ENCODE assay signal across 9 cellular contexts in genomic region chr11:94602430-94603372, GRCh38. TPM values are rescaled to one million over a fixed set of nuclear protein-coding genes. Genes with fewer than 3 reads are reported as not detected.
DNase-seq lines count a peak whose midpoint lies in the region; ATAC-seq and TF ChIP-seq lines count a peak whose summit lies in the region.
"Had no signal": no experiment of that assay in that cellular context is flagged by ENCODE, and none has a peak within 500 bp of the region (broad histone marks: within the 10 kb centered on the region; RNA-seq: fewer than 3 reads in every experiment).

No MANE protein-coding gene starts in this region.

- H3K4me1 ChIP-seq in NT2/D1 (ENCODE audit: insufficient read depth, insufficient read length) (peaks cover 2% of the 10 kb centered on the region), body of pancreas (peaks cover 32% of the 10 kb centered on the region), left lung (peaks cover 0 to 17% of the 10 kb centered on the region in 2 donors)

- H3K36me3 Mint-ChIP-seq in CD4-positive, alpha-beta T cell (ENCODE audit: low read depth), result no peaks in the 10 kb centered on the region

- ATAC-seq in CD4-positive, alpha-beta T cell (ENCODE audit: poor library complexity), result peak; percentile 51
- ATAC-seq in GM19025 (IDR thresholded peaks at IDR 0.05; ENCODE audit: low read depth, unreplicated experiment) (peak; percentile 80), HG03095 (IDR thresholded peaks at IDR 0.05; ENCODE audit: unreplicated experiment) (peak; percentile 79), body of pancreas (peak; percentile 96), left lung (peak; percentile 84)
- ATAC-seq in stimulated activated naive CD8-positive, alpha-beta T cell treated with anti-CD3 and anti-CD28 coated beads, Interleukin-15, amount 100 ng/mL, for 72 hours, result peak; percentile 83

- peak; percentile 52 for TF ChIP-seq CTCF in CD4-positive, alpha-beta T cell (IDR thresholded peaks at IDR 0.05)
- TF ChIP-seq CTCF in body of pancreas (IDR thresholded peaks at IDR 0.05) (peak in 3 of 7 experiments; percentile 30 to 61 (median 56)), left lung (IDR thresholded peaks at IDR 0.05) (peak in 1 of 2 donors; percentile 19)

- intact Hi-C loops in CD4-positive, alpha-beta T cell (cut with DNase I, micrococcal nuclease), result loop anchor here in 1 of 2 experiments (1.0 to 5.0 kb wide), 2 partner anchors 83 to 705 kb away; no protein-coding TSS in a partner anchor
- intact Hi-C loops in body of pancreas (cut with DNase I) (no loop called here), left lung (cut with DNase I) (no loop called here)

- H3K27me3 ChIP-seq in CD4-positive, alpha-beta T cell (ENCODE audit: control insufficient read depth, insufficient read depth, low read length), result no peaks in the 10 kb centered on the region
- H3K27me3 ChIP-seq in NT2/D1 (ENCODE audit: insufficient read depth, insufficient read length) (no peaks in the 10 kb centered on the region), body of pancreas (no peaks in the 10 kb centered on the region), left lung (no peaks in the 10 kb centered on the region)

- no peak overlapping the region for H3K4me3 ChIP-seq in NT2/D1 (ENCODE audit: insufficient read length, low read depth)
- H3K4me3 ChIP-seq in body of pancreas, result no peak overlapping the region
- no peak overlapping the region for H3K4me3 ChIP-seq in left lung

- H3K9me3 ChIP-seq in CD4-positive, alpha-beta T cell (ENCODE audit: control insufficient read depth, low read length), result no peaks in the 10 kb centered on the region
- H3K9me3 ChIP-seq in NT2/D1 (ENCODE audit: insufficient read depth, low read length) (no peaks in the 10 kb centered on the region), body of pancreas (no peaks in the 10 kb centered on the region), left lung (no peaks in the 10 kb centered on the region)

- no peaks in the 10 kb centered on the region for H3K27me3 Mint-ChIP-seq in CD4-positive, alpha-beta T cell
- H3K27me3 Mint-ChIP-seq in stimulated activated naive CD8-positive, alpha-beta T cell treated with anti-CD3 and anti-CD28 coated beads, Interleukin-15, amount 100 ng/mL, for 72 hours, result no peaks in the 10 kb centered on the region
- H3K27me3 Mint-ChIP-seq: natural killer cell treated with Interleukin-12 subunit alpha and Interleukin-12 subunit beta and Interleukin-15 and Interleukin-18, amount 100 ng/mL, for 72 hours had no signal

- H3K36me3 ChIP-seq in NT2/D1 (ENCODE audit: insufficient read depth, insufficient read length, low read length) (no peaks in the 10 kb centered on the region), body of pancreas (replicated peaks in 1 of 2; ENCODE audit: insufficient read depth in 1 of 2, low read depth in 2 of 2) (peaks cover 0 to 2% of the 10 kb centered on the region in 2 donors), left lung (peaks cover 0 to 8% of the 10 kb centered on the region in 2 donors)

- no peak overlapping the region for H3K27ac ChIP-seq in CD4-positive, alpha-beta T cell (ENCODE audit: low read depth, low read length)
- H3K27ac ChIP-seq in body of pancreas, result peak overlapping the region; percentile 59 to 93 (median 89)
- peak overlapping the region in 1 of 2 donors; percentile 79 for H3K27ac ChIP-seq in left lung

- 18 to 25% methylated on average over 8 of the region's 8 CpGs for WGBS in body of pancreas, 2 donors

- CTCF ChIA-PET in CD4-positive, alpha-beta T cell (lab: Charles Lee), result interaction anchor here (0.6 to 1.5 kb wide), 4 partner anchors 9 to 208 kb away, joined by 3 to 4 read pairs (median 4); no protein-coding TSS in a partner anchor

- no peaks in the 10 kb centered on the region for H3K9me3 Mint-ChIP-seq in CD4-positive, alpha-beta T cell
- no peaks in the 10 kb centered on the region for H3K9me3 Mint-ChIP-seq in stimulated activated naive CD8-positive, alpha-beta T cell treated with anti-CD3 and anti-CD28 coated beads, Interleukin-15, amount 100 ng/mL, for 72 hours
- H3K9me3 Mint-ChIP-seq: natural killer cell treated with Interleukin-12 subunit alpha and Interleukin-12 subunit beta and Interleukin-15 and Interleukin-18, amount 100 ng/mL, for 72 hours had no signal

- peak in 7 of 10 experiments; percentile 2 to 33 (median 16) for DNase-seq in CD4-positive, alpha-beta T cell
- DNase-seq in NT2/D1 (ENCODE audit: low read depth, low spot score), result peak; percentile 61
- DNase-seq in body of pancreas, result peak; percentile 60 to 82 (median 72)
- peak in 1 of 2 donors; percentile 70 for DNase-seq in left lung
- peak; percentile 13 to 32 for DNase-seq in stimulated activated naive CD8-positive, alpha-beta T cell treated with anti-CD3 and anti-CD28 coated beads, Interleukin-15, amount 100 ng/mL, for 72 hours
- no peak for DNase-seq in AG08396 (ENCODE audit: low spot score)

- no peak overlapping the region for H3K4me3 Mint-ChIP-seq in CD4-positive, alpha-beta T cell
- H3K4me3 Mint-ChIP-seq in stimulated activated naive CD8-positive, alpha-beta T cell treated with anti-CD3 and anti-CD28 coated beads, Interleukin-15, amount 100 ng/mL, for 72 hours, result no peak overlapping the region
- H3K4me3 Mint-ChIP-seq: natural killer cell treated with Interleukin-12 subunit alpha and Interleukin-12 subunit beta and Interleukin-15 and Interleukin-18, amount 100 ng/mL, for 72 hours had no signal

- H3K9ac ChIP-seq in NT2/D1 (ENCODE audit: insufficient read length, low read depth), result no peak overlapping the region

- TF ChIP-seq POLR2A in body of pancreas (IDR thresholded peaks at IDR 0.05), result peak in 1 of 3 donors; percentile 22

- H3K27ac Mint-ChIP-seq in CD4-positive, alpha-beta T cell, result no peak overlapping the region
- no peak overlapping the region for H3K27ac Mint-ChIP-seq in stimulated activated naive CD8-positive, alpha-beta T cell treated with anti-CD3 and anti-CD28 coated beads, Interleukin-15, amount 100 ng/mL, for 72 hours
- H3K27ac Mint-ChIP-seq: natural killer cell treated with Interleukin-12 subunit alpha and Interleukin-12 subunit beta and Interleukin-15 and Interleukin-18, amount 100 ng/mL, for 72 hours had no signal

- POLR2A ChIA-PET in CD4-positive, alpha-beta T cell (lab: Charles Lee), result no interaction called here

- H3K4me1 Mint-ChIP-seq in CD4-positive, alpha-beta T cell (ENCODE audit: low read depth), result no peaks in the 10 kb centered on the region
- H3K4me1 Mint-ChIP-seq in stimulated activated naive CD8-positive, alpha-beta T cell treated with anti-CD3 and anti-CD28 coated beads, Interleukin-15, amount 100 ng/mL, for 72 hours, result no peaks in the 10 kb centered on the region

RNA-seq across cellular contexts. Expression of gene PIWIL4, which starts 35.5 kb away (rescaled TPM):
- 1 to 10 TPM; 1.3 to 1.4 TPM for total RNA-seq in CD4-positive, alpha-beta T cell
- total RNA-seq in body of pancreas (10 to 100 TPM in 1 of 2 donors, 1 to 10 TPM in 1; 6.5 to 13.2 TPM), left lung (1 to 10 TPM; 1.3 to 2.7 TPM)

RNA-seq across cellular contexts. Expression of gene FUT4, which starts 59.0 kb away (rescaled TPM):
- 1 to 10 TPM; 4.3 to 5.1 TPM for total RNA-seq in CD4-positive, alpha-beta T cell
- total RNA-seq in body of pancreas (10 to 100 TPM; 10.5 to 13.5 TPM), left lung (1 to 10 TPM; 6.2 to 7.3 TPM)
